Comparison of ENCODE assay signal across 8 cellular contexts in the genomic region with DNA sequence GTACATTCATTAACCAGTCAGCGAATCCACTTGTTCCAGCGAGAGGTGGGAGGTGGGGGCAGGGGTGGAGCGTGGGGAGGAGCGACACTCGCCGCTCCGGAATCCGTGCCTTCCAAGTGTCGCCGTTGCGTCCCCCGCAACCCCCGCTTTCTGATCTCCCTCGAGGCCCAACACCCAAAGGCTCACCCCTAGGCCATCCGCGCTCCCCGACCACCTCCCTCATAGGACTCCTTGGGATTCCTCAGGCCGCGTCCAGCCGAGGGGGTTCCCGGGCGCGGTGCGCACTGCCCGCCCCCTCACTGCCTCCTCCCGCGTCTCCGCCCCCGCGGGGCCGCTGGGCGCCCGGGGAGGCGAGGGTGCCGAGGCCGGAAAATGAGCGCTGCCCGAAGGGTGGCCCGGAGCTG.
DNase-seq lines count a peak whose midpoint lies in the region; ATAC-seq and TF ChIP-seq lines count a peak whose summit lies in the region.

No MANE protein-coding gene starts in this region.

- DNase-seq in activated naive CD4-positive, alpha-beta T cell treated with anti-CD3 and anti-CD28 coated beads, Interleukin-2, amount 10 ng/mL, durations not matched to agents 7 days and 5 days, result peak; percentile 25
- DNase-seq in activated naive CD4-positive, alpha-beta T cell treated with anti-CD3 and anti-CD28 coated beads, Interleukin-2, amount 50 U/mL, for 16 hours, result no peak
- DNase-seq in chondrocyte (ENCODE audit: low spot score) (no peak), HT-29 (ENCODE audit: low spot score) (no peak)

- peaks cover 20% of the 10 kb centered on the region for H3K9me3 ChIP-seq in mesodermal cell (ENCODE audit: control insufficient read depth, low read length)

- ATAC-seq in GM21390 (IDR thresholded peaks at IDR 0.05; ENCODE audit: unreplicated experiment) (no peak), HG03025 (IDR thresholded peaks at IDR 0.05; ENCODE audit: low FRiP score, unreplicated experiment) (no peak), HG03097 (IDR thresholded peaks at IDR 0.05; ENCODE audit: low FRiP score, unreplicated experiment) (no peak)

- peaks cover 1% of the 10 kb centered on the region for H3K36me3 Mint-ChIP-seq in activated naive CD4-positive, alpha-beta T cell treated with anti-CD3 and anti-CD28 coated beads, Interleukin-2, amount 10 ng/mL, durations not matched to agents 7 days and 5 days
- H3K36me3 Mint-ChIP-seq in chondrocyte (ENCODE audit: low read depth), result peaks cover 9% of the 10 kb centered on the region

- H3K4me1 Mint-ChIP-seq in activated naive CD4-positive, alpha-beta T cell treated with anti-CD3 and anti-CD28 coated beads, Interleukin-2, amount 10 ng/mL, durations not matched to agents 7 days and 5 days, result peaks cover 14% of the 10 kb centered on the region
- H3K4me1 Mint-ChIP-seq in chondrocyte (ENCODE audit: low read depth), result peaks cover 10% of the 10 kb centered on the region

- TF ChIP-seq CTCF in chondrocyte (IDR thresholded peaks at IDR 0.05), result no peak

- CTCF ChIA-PET in activated naive CD4-positive, alpha-beta T cell treated with anti-CD3 and anti-CD28 coated beads, Interleukin-2, amount 10 ng/mL, durations not matched to agents 7 days and 5 days (lab: Charles Lee), result no interaction called here

- no peak overlapping the region for H3K27ac ChIP-seq in mesodermal cell (ENCODE audit: low read depth, low read length, severe bottlenecking)

- H3K36me3 ChIP-seq in mesodermal cell (ENCODE audit: control insufficient read depth, insufficient read depth, low read length), result no peaks in the 10 kb centered on the region

- H3K27ac Mint-ChIP-seq in activated naive CD4-positive, alpha-beta T cell treated with anti-CD3 and anti-CD28 coated beads, Interleukin-2, amount 10 ng/mL, durations not matched to agents 7 days and 5 days, result no peak overlapping the region
- no peak overlapping the region for H3K27ac Mint-ChIP-seq in chondrocyte (ENCODE audit: unreplicated experiment)

- 2 to 3% methylated on average over 13 to 19 of the region's 39 CpGs for whole genome bisulfite sequencing in mesodermal cell (ENCODE audit: insufficient coverage in 2 of 2), 2 experiments

- H3K4me1 ChIP-seq in mesodermal cell (ENCODE audit: control insufficient read depth, insufficient read depth, low read length, poor library complexity, severe bottlenecking), result peaks cover 2% of the 10 kb centered on the region

- H3K4me3 ChIP-seq in mesodermal cell (ENCODE audit: extremely low read depth, insufficient read depth, low read length, poor library complexity, severe bottlenecking), result peak overlapping the region; percentile 37

- H3K9me3 Mint-ChIP-seq in activated naive CD4-positive, alpha-beta T cell treated with anti-CD3 and anti-CD28 coated beads, Interleukin-2, amount 10 ng/mL, durations not matched to agents 7 days and 5 days, result peaks cover 5% of the 10 kb centered on the region
- H3K9me3 Mint-ChIP-seq in chondrocyte (ENCODE audit: low read depth), result peaks cover 31% of the 10 kb centered on the region

- H3K4me3 Mint-ChIP-seq in activated naive CD4-positive, alpha-beta T cell treated with anti-CD3 and anti-CD28 coated beads, Interleukin-2, amount 10 ng/mL, durations not matched to agents 7 days and 5 days, result peak overlapping the region; percentile 62
- peak overlapping the region; percentile 49 for H3K4me3 Mint-ChIP-seq in chondrocyte (ENCODE audit: unreplicated experiment)

- peaks cover 77% of the 10 kb centered on the region for H3K27me3 Mint-ChIP-seq in activated naive CD4-positive, alpha-beta T cell treated with anti-CD3 and anti-CD28 coated beads, Interleukin-2, amount 10 ng/mL, durations not matched to agents 7 days and 5 days
- peaks cover 46% of the 10 kb centered on the region for H3K27me3 Mint-ChIP-seq in chondrocyte (ENCODE audit: low read depth)
